ENCODE assay signal across 8 cellular contexts in the genomic region with DNA sequence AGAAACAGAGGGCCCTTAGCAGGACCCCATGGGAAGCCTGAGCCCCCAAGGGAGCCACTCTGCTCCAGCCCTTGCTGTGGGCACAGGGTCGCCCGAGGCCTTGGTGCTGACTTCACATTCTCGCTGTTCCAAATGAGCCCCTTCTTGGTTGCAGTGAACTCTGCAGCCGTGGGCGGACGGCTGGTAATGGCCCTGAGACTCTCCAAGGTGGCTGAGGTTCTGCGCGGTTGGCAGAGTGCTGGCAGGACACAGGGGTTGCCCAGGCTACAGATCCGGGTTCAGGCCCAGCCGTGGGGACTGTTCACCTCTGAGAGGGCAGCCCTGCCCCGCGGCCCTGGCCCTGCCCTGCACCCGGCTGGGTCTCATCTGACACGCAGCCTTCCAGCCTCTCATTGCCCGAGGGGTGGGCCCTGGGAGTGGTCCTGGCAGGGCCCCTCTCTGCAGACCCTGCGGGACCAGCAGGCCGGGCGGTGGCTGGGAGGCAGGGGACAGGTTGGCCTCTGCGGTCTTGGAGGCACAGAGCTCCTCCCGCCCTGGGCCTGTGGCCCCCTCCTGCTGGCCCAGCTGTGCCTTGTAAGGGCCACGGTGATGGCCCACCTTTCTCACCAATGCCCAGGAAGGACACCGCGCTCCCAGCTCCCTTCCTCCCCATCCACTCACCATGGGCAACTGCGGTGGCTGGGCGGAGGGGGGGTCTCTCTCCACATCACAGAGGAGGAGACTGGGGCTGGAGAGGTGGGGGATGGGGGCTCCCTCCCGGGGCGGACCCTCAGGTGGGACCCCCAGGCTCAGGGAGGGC. TPM values are rescaled to one million over a fixed set of nuclear protein-coding genes. Genes with fewer than 3 reads are reported as not detected.
DNase-seq lines count a peak whose midpoint lies in the region; ATAC-seq lines count a peak whose summit lies in the region.

No MANE protein-coding gene starts in this region.

- peak overlapping the region; percentile 65 for H3K4me3 Mint-ChIP-seq in dendritic cell treated with granulocyte-macrophage colony-stimulating factor and Interleukin-4, amounts not matched to agents 40 ng/mL and 50 ng/mL, for 4 days

- no peaks in the 10 kb centered on the region for H3K9me3 Mint-ChIP-seq in dendritic cell treated with granulocyte-macrophage colony-stimulating factor and Interleukin-4, amounts not matched to agents 40 ng/mL and 50 ng/mL, for 4 days

- H3K9ac ChIP-seq in skeletal muscle satellite cell (ENCODE audit: low read depth, low read length): peak overlapping the region; percentile 72

- peaks cover 29% of the 10 kb centered on the region for H3K36me3 ChIP-seq in skeletal muscle satellite cell (ENCODE audit: insufficient read depth, low read length)

- peaks cover 89% of the 10 kb centered on the region for H3K4me1 Mint-ChIP-seq in dendritic cell treated with granulocyte-macrophage colony-stimulating factor and Interleukin-4, amounts not matched to agents 40 ng/mL and 50 ng/mL, for 4 days (ENCODE audit: low read depth)

- H3K4me3 ChIP-seq in skeletal muscle satellite cell (ENCODE audit: low read length): no peak overlapping the region

- H3K4me1 ChIP-seq in skeletal muscle satellite cell (ENCODE audit: control insufficient read depth, insufficient read depth, low read length): peaks cover 65% of the 10 kb centered on the region

- no peaks in the 10 kb centered on the region for H3K27me3 ChIP-seq in skeletal muscle satellite cell (ENCODE audit: control insufficient read depth, insufficient read depth, low read length)

- peaks cover 77% of the 10 kb centered on the region for H3K36me3 Mint-ChIP-seq in dendritic cell treated with granulocyte-macrophage colony-stimulating factor and Interleukin-4, amounts not matched to agents 40 ng/mL and 50 ng/mL, for 4 days (ENCODE audit: low read depth)

- H3K4me2 ChIP-seq in skeletal muscle satellite cell (ENCODE audit: low read length): peak overlapping the region; percentile 24

- intact Hi-C loops in dendritic cell treated with granulocyte-macrophage colony-stimulating factor and Interleukin-4, amounts not matched to agents 40 ng/mL and 50 ng/mL, for 4 days (cut with micrococcal nuclease): no loop called here

- H3K27me3 Mint-ChIP-seq in dendritic cell treated with granulocyte-macrophage colony-stimulating factor and Interleukin-4, amounts not matched to agents 40 ng/mL and 50 ng/mL, for 4 days: no peaks in the 10 kb centered on the region

- peak overlapping the region; percentile 85 for H3K27ac Mint-ChIP-seq in dendritic cell treated with granulocyte-macrophage colony-stimulating factor and Interleukin-4, amounts not matched to agents 40 ng/mL and 50 ng/mL, for 4 days

- H3K9me3 ChIP-seq in skeletal muscle satellite cell (replicated peaks; ENCODE audit: low read length): no peaks in the 10 kb centered on the region

- DNase-seq in CD1c-positive myeloid dendritic cell (ENCODE audit: extremely low spot score) (peak; percentile 26), NCI-H1092 treated with DMSO at 0.1 percent for 48 hours (lab: John Stamatoyannopoulos, UW) (peak; percentile 56), NCI-H2196 treated with DMSO at 0.1 percent for 48 hours (lab: John Stamatoyannopoulos, UW; ENCODE audit: unreplicated experiment) (no peak), C1 segment of cervical spinal cord (lab: John Stamatoyannopoulos, UW) (no peak), putamen (ENCODE audit: low spot score) (no peak)

- peak; percentile 3 for ATAC-seq in GM19023 (IDR thresholded peaks at IDR 0.05; ENCODE audit: unreplicated experiment)

RNA-seq across cellular contexts. Expression of a gene that starts 51.6 kb away (rescaled TPM):
- total RNA-seq in skeletal muscle satellite cell (2012; rRNA removed): 8.1 and 9.8 TPM in 2 replicates

Comparison
In these comparisons a context has a peak if more than half of its experiments do, and no peak if none do; other contexts are left out.
1. DNase-seq: peak in CD1c-positive myeloid dendritic cell (single experiment) and NCI-H1092 treated with DMSO at 0.1 percent for 48 hours (single experiment); none in NCI-H2196 treated with DMSO at 0.1 percent for 48 hours (single experiment), C1 segment of cervical spinal cord (0 of 14) and putamen (single experiment).